8 cellular contexts compared by ENCODE assay signal in genomic region chr4:54065282-54066087, GRCh38. TPM values are rescaled to one million over a fixed set of nuclear protein-coding genes. Genes with fewer than 3 reads are reported as not detected.
DNase-seq lines count a peak whose midpoint lies in the region; ATAC-seq lines count a peak whose summit lies in the region.

No MANE protein-coding gene starts in this region.

- POLR2A ChIA-PET in activated CD8-positive, alpha-beta T cell treated with anti-CD3 and anti-CD28 coated beads, Interleukin-2, amount 10 ng/mL, durations not matched to agents 7 days and 5 days (lab: Charles Lee), result no interaction called here

- no peaks in the 10 kb centered on the region for H3K36me3 ChIP-seq in iPS-15b (ENCODE audit: control insufficient read depth, insufficient read depth, low read length)

- DNase-seq in NCI-H510A treated with DMSO at 0.1 percent for 48 hours (lab: John Stamatoyannopoulos, UW) (peak; percentile 18), NCI-H510A (lab: John Stamatoyannopoulos, UW) (no peak), stromal cell of bone marrow (ENCODE audit: low read depth) (peak; percentile 79), NCI-H345 treated with DMSO at 0.1 percent for 48 hours (lab: John Stamatoyannopoulos, UW; ENCODE audit: unreplicated experiment) (no peak), cortex of kidney (lab: John Stamatoyannopoulos, UW) (no peak)
- DNase-seq in activated CD8-positive, alpha-beta T cell treated with anti-CD3 and anti-CD28 coated beads, Interleukin-2, amount 10 ng/mL, durations not matched to agents 7 days and 5 days, result no peak
- DNase-seq in stimulated activated CD4-positive, alpha-beta T cell treated with anti-CD3 and anti-CD28 coated beads, Interleukin-12 subunit alpha, Interleukin-12 subunit beta, amount 100 ng/mL, for 4 hours, result no peak

- H3K4me3 ChIP-seq in iPS-15b (ENCODE audit: low read depth, low read length), result peak overlapping the region; percentile 79

- H3K4me1 ChIP-seq in iPS-15b (ENCODE audit: control insufficient read depth, insufficient read depth, low read length), result peaks cover 3% of the 10 kb centered on the region

- peaks cover 12% of the 10 kb centered on the region for H3K27me3 ChIP-seq in iPS-15b (ENCODE audit: control insufficient read depth, insufficient read depth, low read length)

- no peaks in the 10 kb centered on the region for H3K9me3 ChIP-seq in iPS-15b (ENCODE audit: control insufficient read depth, insufficient read depth, low read length)

- H3K27ac Mint-ChIP-seq in activated CD8-positive, alpha-beta T cell treated with anti-CD3 and anti-CD28 coated beads, Interleukin-2, amount 10 ng/mL, durations not matched to agents 7 days and 5 days, result peak overlapping the region; percentile 72

- H3K27me3 Mint-ChIP-seq in activated CD8-positive, alpha-beta T cell treated with anti-CD3 and anti-CD28 coated beads, Interleukin-2, amount 10 ng/mL, durations not matched to agents 7 days and 5 days (ENCODE audit: low read depth), result peaks cover 9% of the 10 kb centered on the region

- H3K4me1 Mint-ChIP-seq in activated CD8-positive, alpha-beta T cell treated with anti-CD3 and anti-CD28 coated beads, Interleukin-2, amount 10 ng/mL, durations not matched to agents 7 days and 5 days (ENCODE audit: low read depth), result peaks cover 36% of the 10 kb centered on the region

- H3K4me3 Mint-ChIP-seq in activated CD8-positive, alpha-beta T cell treated with anti-CD3 and anti-CD28 coated beads, Interleukin-2, amount 10 ng/mL, durations not matched to agents 7 days and 5 days, result peak overlapping the region; percentile 74

- CTCF ChIA-PET in activated CD8-positive, alpha-beta T cell treated with anti-CD3 and anti-CD28 coated beads, Interleukin-2, amount 10 ng/mL, durations not matched to agents 7 days and 5 days (lab: Charles Lee), result interaction anchor here (1.6 kb wide), 1 partner anchor 24 kb away, joined by 5 read pairs; no protein-coding TSS in a partner anchor

- H3K9ac ChIP-seq in iPS-15b (ENCODE audit: low read depth, low read length), result no peak overlapping the region

- ATAC-seq in activated CD8-positive, alpha-beta T cell treated with anti-CD3 and anti-CD28 coated beads, Interleukin-2, amount 10 ng/mL, durations not matched to agents 7 days and 5 days, result no peak

- peaks cover 17% of the 10 kb centered on the region for H3K36me3 Mint-ChIP-seq in activated CD8-positive, alpha-beta T cell treated with anti-CD3 and anti-CD28 coated beads, Interleukin-2, amount 10 ng/mL, durations not matched to agents 7 days and 5 days (ENCODE audit: low read depth)

- no peaks in the 10 kb centered on the region for H3K9me3 Mint-ChIP-seq in activated CD8-positive, alpha-beta T cell treated with anti-CD3 and anti-CD28 coated beads, Interleukin-2, amount 10 ng/mL, durations not matched to agents 7 days and 5 days (ENCODE audit: insufficient read depth)

RNA-seq across cellular contexts. Expression of gene CHIC2, which starts 1.1 kb away (rescaled TPM):
- total RNA-seq in activated CD8-positive, alpha-beta T cell treated with anti-CD3 and anti-CD28 coated beads, Interleukin-2, amount 10 ng/mL, durations not matched to agents 7 days and 5 days, result 10 to 100 TPM; 14.6 to 17.1 TPM

RNA-seq across cellular contexts. Expression of gene GSX2, which starts 34.5 kb away (rescaled TPM):
- not detected for total RNA-seq in activated CD8-positive, alpha-beta T cell treated with anti-CD3 and anti-CD28 coated beads, Interleukin-2, amount 10 ng/mL, durations not matched to agents 7 days and 5 days

Comparison
In these comparisons a context has a peak if more than half of its experiments do, and no peak if none do; other contexts are left out.
1. DNase-seq: peak in NCI-H510A treated with DMSO at 0.1 percent for 48 hours (single experiment) and stromal cell of bone marrow (single experiment); none in NCI-H510A (single experiment), activated CD8-positive, alpha-beta T cell treated with anti-CD3 and anti-CD28 coated beads, Interleukin-2, amount 10 ng/mL, durations not matched to agents 7 days and 5 days (single experiment), NCI-H345 treated with DMSO at 0.1 percent for 48 hours (single experiment), cortex of kidney (single experiment) and stimulated activated CD4-positive, alpha-beta T cell treated with anti-CD3 and anti-CD28 coated beads, Interleukin-12 subunit alpha, Interleukin-12 subunit beta, amount 100 ng/mL, for 4 hours (single experiment).